In the genomic region with DNA sequence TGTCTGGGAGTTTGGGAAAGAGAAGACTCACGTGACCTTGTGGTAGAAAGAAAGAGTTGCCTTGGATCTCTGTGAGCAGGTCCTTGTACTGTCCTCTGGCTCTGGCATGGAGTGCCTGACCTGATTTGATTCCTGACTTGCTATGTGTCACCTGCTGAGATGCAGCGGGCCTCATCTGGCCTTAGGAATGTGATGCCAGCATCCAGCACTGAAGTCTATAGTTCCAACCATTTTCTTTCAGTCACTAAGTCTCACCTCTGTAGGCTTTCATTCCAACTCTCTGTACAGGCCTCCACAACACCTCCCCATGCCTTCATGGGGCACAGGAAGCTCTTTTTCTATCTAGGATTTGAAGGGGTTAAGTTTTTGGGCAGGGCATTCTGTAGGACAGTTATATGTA, we compare ENCODE assay signal across 20 cellular contexts. TPM values are rescaled to one million over a fixed set of nuclear protein-coding genes. Genes with fewer than 3 reads are reported as not detected.
DNase-seq lines count a peak whose midpoint lies in the region; ATAC-seq and TF ChIP-seq lines count a peak whose summit lies in the region.
"Had no signal": no experiment of that assay in that cellular context is flagged by ENCODE, and none has a peak within 500 bp of the region (broad histone marks: within the 10 kb centered on the region; RNA-seq: fewer than 3 reads in every experiment).

No MANE protein-coding gene starts in this region.

- no peak overlapping the region for H2BK5ac ChIP-seq in neuronal stem cell (ENCODE audit: low read length)

- no peaks in the 10 kb centered on the region for H3K79me1 ChIP-seq in neuronal stem cell (ENCODE audit: low read depth, low read length)

- H3K9me3 ChIP-seq in breast epithelium (no peaks in the 10 kb centered on the region), neuronal stem cell (replicated peaks in 1 of 2; ENCODE audit: control insufficient read depth in 2 of 2, insufficient read depth in 1 of 2, low read depth in 1 of 2, low read length in 2 of 2) (no peaks in the 10 kb centered on the region), colonic mucosa (no peaks in the 10 kb centered on the region), mucosa of descending colon (no peaks in the 10 kb centered on the region)
- H3K9me3 ChIP-seq: body of pancreas, SJCRH30 had no signal

- H2BK15ac ChIP-seq in neuronal stem cell (ENCODE audit: low read length): no peak overlapping the region

- H3K27me3 ChIP-seq in breast epithelium: no peaks in the 10 kb centered on the region
- H3K27me3 ChIP-seq in neuronal stem cell (ENCODE audit: control insufficient read depth in 3 of 3, insufficient read depth in 3 of 3, low read depth in 1 of 3, low read length in 3 of 3): no peaks in the 10 kb centered on the region
- no peaks in the 10 kb centered on the region for H3K27me3 ChIP-seq in colonic mucosa
- H3K27me3 ChIP-seq: body of pancreas, SJCRH30 had no signal

- peak overlapping the region; percentile 48 for H2AFZ ChIP-seq in neuronal stem cell (ENCODE audit: low read length)

- H3K23ac ChIP-seq in neuronal stem cell (ENCODE audit: low read depth, low read length, poor library complexity): no peak overlapping the region

- H3K4me1 Mint-ChIP-seq in MCF 10A (ENCODE audit: insufficient read depth, unreplicated experiment): peaks cover 23% of the 10 kb centered on the region

- H3K4me3 ChIP-seq in breast epithelium (no peak overlapping the region), neuronal stem cell (ENCODE audit: low read length in 2 of 2) (no peak overlapping the region), colonic mucosa (no peak overlapping the region), mucosa of descending colon (no peak overlapping the region)
- H3K4me3 ChIP-seq: body of pancreas, SJCRH30 had no signal

- no peak overlapping the region for H3K14ac ChIP-seq in neuronal stem cell (ENCODE audit: low read length)

- no TSS peak for BruUV-seq in MCF 10A (replicated peaks; lab: Mats Ljungman, UMichigan)

- no peaks in the 10 kb centered on the region for H3K9me3 Mint-ChIP-seq in MCF 10A (ENCODE audit: unreplicated experiment)

- no peak overlapping the region for H3K4ac ChIP-seq in neuronal stem cell (ENCODE audit: low read length)

- H3K27ac ChIP-seq in breast epithelium (peak overlapping the region in 1 of 2 donors; percentile 71), epithelial cell of prostate (peak overlapping the region; percentile 100), neuronal stem cell (replicated peaks; ENCODE audit: low read length) (no peak overlapping the region), colonic mucosa (no peak overlapping the region)
- H3K27ac ChIP-seq: body of pancreas, C4-2B, SJCRH30 had no signal

- no CpG with 5 or more reads among the region's 2 CpGs for WGBS in neuronal stem cell (ENCODE audit: extremely low coverage in 2 of 2, insufficient read length in 2 of 2, insufficient replicate concordance in 1 of 2), 2 donors

- TF ChIP-seq CTCF in MCF 10A (IDR thresholded peaks at IDR 0.05; ENCODE audit: unreplicated experiment) (no peak), breast epithelium (IDR thresholded peaks at IDR 0.05) (no peak), colonic mucosa (IDR thresholded peaks at IDR 0.05) (no peak), mucosa of descending colon (IDR thresholded peaks at IDR 0.05) (no peak)

- no peak overlapping the region for H3K4me2 ChIP-seq in neuronal stem cell (ENCODE audit: insufficient read depth, low read length, poor library complexity, severe bottlenecking)

- H3K9ac ChIP-seq in neuronal stem cell (ENCODE audit: low read depth, low read length, poor library complexity): no peak overlapping the region
- no peak overlapping the region for H3K9ac ChIP-seq in colonic mucosa (ENCODE audit: low read depth in 2 of 2, low read length in 2 of 2)

- intact Hi-C loops in MCF 10A (cut with micrococcal nuclease): no loop called here
- intact Hi-C loops in breast epithelium (cut with DNase I; ENCODE audit: low total_unique reads): no loop called here
- intact Hi-C loops in colonic mucosa (cut with DNase I): no loop called here
- intact Hi-C loops in mucosa of descending colon (cut with DNase I, micrococcal nuclease): no loop called here

- H3K27me3 Mint-ChIP-seq in MCF 10A (ENCODE audit: insufficient read depth, unreplicated experiment): no peaks in the 10 kb centered on the region
- H3K27me3 Mint-ChIP-seq: T-helper 17 cell had no signal

- H3K4me3 Mint-ChIP-seq in MCF 10A (ENCODE audit: unreplicated experiment): no peak overlapping the region
- H3K4me3 Mint-ChIP-seq: T-helper 17 cell had no signal

- H3K4me1 ChIP-seq in breast epithelium: no peaks in the 10 kb centered on the region
- H3K4me1 ChIP-seq in neuronal stem cell (ENCODE audit: control insufficient read depth in 2 of 2, insufficient read depth in 1 of 2, low read depth in 1 of 2, low read length in 2 of 2): no peaks in the 10 kb centered on the region
- no peaks in the 10 kb centered on the region for H3K4me1 ChIP-seq in colonic mucosa
- no peaks in the 10 kb centered on the region for H3K4me1 ChIP-seq in mucosa of descending colon (ENCODE audit: low read depth)
- H3K4me1 ChIP-seq: body of pancreas, SJCRH30 had no signal

- H3K36me3 Mint-ChIP-seq in MCF 10A (ENCODE audit: insufficient read depth, unreplicated experiment): no peaks in the 10 kb centered on the region

- CTCF ChIA-PET in MCF 10A (lab: Yijun Ruan, JAX): interaction anchor here (0.5 to 2.3 kb wide), 7 partner anchors 10 to 1305 kb away, joined by 3 to 10 read pairs (median 4); a partner anchor contains a TSS

- no peak for ATAC-seq in mucosa of descending colon
- ATAC-seq: T-helper 17 cell had no signal

- no peak overlapping the region for H2BK120ac ChIP-seq in neuronal stem cell (ENCODE audit: low read depth, low read length)

- no peak overlapping the region for H4K8ac ChIP-seq in neuronal stem cell (ENCODE audit: low read depth, low read length)

- no peak overlapping the region for H3K18ac ChIP-seq in neuronal stem cell (ENCODE audit: low read length)

- no peak overlapping the region for H4K91ac ChIP-seq in neuronal stem cell (ENCODE audit: low read depth, low read length, poor library complexity)

- no peak for DNase-seq in MCF 10A (ENCODE audit: unreplicated experiment)
- no peak for DNase-seq in breast epithelium (ENCODE audit: low spot score in 2 of 2)
- no peak for DNase-seq in epithelial cell of prostate (ENCODE audit: low read depth, low spot score)
- DNase-seq in neuronal stem cell (ENCODE audit: low spot score): no peak
- DNase-seq in NCI-H524 (lab: John Stamatoyannopoulos, UW): no peak
- DNase-seq in DMS79 treated with DMSO at 0.1 percent for 48 hours (lab: John Stamatoyannopoulos, UW): no peak
- no peak for DNase-seq in colonic mucosa
- DNase-seq in mucosa of descending colon: no peak
- DNase-seq: ACHN; activated CD4-positive, alpha-beta T cell treated with anti-CD3 and anti-CD28 coated beads for 48 hours; activated CD8-positive, alpha-beta memory T cell treated with anti-CD3 and anti-CD28 coated beads, Interleukin-2, amount 50 U/mL, for 4 hours; activated effector memory CD4-positive, alpha-beta T cell treated with anti-CD3 and anti-CD28 coated beads, Interleukin-2, amount 50 U/mL, for 16 hours; body of pancreas; effector memory CD4-positive, alpha-beta T cell; Karpas-422; NCI-H524 treated with DMSO at 0.1 percent for 48 hours; occipital lobe; SJCRH30; T-helper 17 cell had no signal

- POLR2A ChIA-PET in MCF 10A (lab: Yijun Ruan, JAX): interaction anchor here (0.6 to 10.5 kb wide), 8 partner anchors 12 to 200 kb away, joined by 3 to 199 read pairs (median 4); a partner anchor contains a TSS

- no peak overlapping the region for H2BK12ac ChIP-seq in neuronal stem cell (ENCODE audit: low read length)

- TF ChIP-seq POLR2A in breast epithelium (IDR thresholded peaks at IDR 0.05): no peak

- peak overlapping the region; percentile 74 for H3K27ac Mint-ChIP-seq in MCF 10A (ENCODE audit: low read depth, unreplicated experiment)

- H3K36me3 ChIP-seq in breast epithelium (no peaks in the 10 kb centered on the region), neuronal stem cell (replicated peaks in 1 of 2; ENCODE audit: control insufficient read depth in 2 of 2, insufficient read depth in 2 of 2, low read length in 2 of 2) (no peaks in the 10 kb centered on the region), colonic mucosa (no peaks in the 10 kb centered on the region), mucosa of descending colon (ENCODE audit: low read depth) (no peaks in the 10 kb centered on the region)
- H3K36me3 ChIP-seq: SJCRH30 had no signal

- no peak overlapping the region for H2AK5ac ChIP-seq in neuronal stem cell (ENCODE audit: low read depth, low read length)

RNA-seq across cellular contexts. Expression of a gene that starts 12.1 kb away (rescaled TPM):
- total RNA-seq in MCF 10A (2022) (71.7 and 75.5 TPM in 2 replicates), breast epithelium (10 to 100 TPM; 29.0 to 41.6 (median 33.1) TPM), colonic mucosa (10 to 100 TPM; 32.0 to 57.3 TPM), mucosa of descending colon (10 to 100 TPM; 40.2 to 44.0 (median 41.9) TPM)
- polyA plus RNA-seq in neuronal stem cell (2013, experiment 1 of 2): 34.0 TPM
- 33.5 TPM for polyA plus RNA-seq in neuronal stem cell (2013, experiment 2 of 2)

RNA-seq across cellular contexts. Expression of a gene that starts 14.8 kb away (rescaled TPM):
- total RNA-seq in MCF 10A (2022) (19.7 and 21.2 TPM in 2 replicates), breast epithelium (10 to 100 TPM; 33.4 to 36.0 (median 35.3) TPM), colonic mucosa (10 to 100 TPM; 69.5 to 70.4 TPM), mucosa of descending colon (10 to 100 TPM; 39.5 to 81.7 (median 72.4) TPM)
- 20.8 TPM for polyA plus RNA-seq in neuronal stem cell (2013, experiment 1 of 2)
- polyA plus RNA-seq in neuronal stem cell (2013, experiment 2 of 2): 20.5 TPM

RNA-seq across cellular contexts. Expression of a gene that starts 16.3 kb away (rescaled TPM):
- total RNA-seq in MCF 10A (2022) (36.6 and 46.7 TPM in 2 replicates), breast epithelium (10 to 100 TPM; 69.2 to 87.5 (median 83.9) TPM), colonic mucosa (100 to 1,000 TPM; 135 to 167 TPM), mucosa of descending colon (100 to 1,000 TPM; 102 to 201 (median 138) TPM)
- 11.6 TPM for polyA plus RNA-seq in neuronal stem cell (2013, experiment 1 of 2)
- 11.5 TPM for polyA plus RNA-seq in neuronal stem cell (2013, experiment 2 of 2)
